Comparison of ENCODE assay signal across 16 cellular contexts in genomic region chr1:97379387-97380075, GRCh38.
A peak's percentile ranks its signal among the peaks of the same experiment; 100 is the strongest.
DNase-seq lines count a peak whose midpoint lies in the region; ATAC-seq, FAIRE-seq and TF ChIP-seq lines count a peak whose summit lies in the region.
"Had no signal": no experiment of that assay in that cellular context is flagged by ENCODE, and none has a peak within 500 bp of the region (broad histone marks: within the 10 kb centered on the region; RNA-seq: fewer than 3 reads in every experiment).

No MANE protein-coding gene starts in this region.

- H3K79me1 ChIP-seq in IMR-90 (ENCODE audit: low read depth in 1 of 2, low read length in 2 of 2) (0 out of 4 replicates have a peak, but pooled peaks cover 0 to 5% of the 10 kb centered on the region in 2 experiments), mesenchymal stem cell (replicated peaks; ENCODE audit: low read length, poor library complexity, severe bottlenecking) (no peaks in the 10 kb centered on the region)

- H4K8ac ChIP-seq in IMR-90 (ENCODE audit: low read depth in 2 of 2, low read length in 2 of 2) (no peak overlapping the region), mesenchymal stem cell (ENCODE audit: low read length) (no peak overlapping the region)

- H3K9ac ChIP-seq in IMR-90 (ENCODE audit: low read depth, low read length) (no peak overlapping the region), mesenchymal stem cell (ENCODE audit: low read length) (no peak overlapping the region)

- dilution Hi-C loops in IMR-90 (cut with HindIII; ENCODE audit: low sequenced_read_pairs, unreplicated experiment) = no loop called here

- no peaks in the 10 kb centered on the region for H3K9me3 ChIP-seq in IMR-90 (ENCODE audit: control insufficient read depth, insufficient read depth, low read length)
- no peaks in the 10 kb centered on the region for H3K9me3 ChIP-seq in mesenchymal stem cell (ENCODE audit: control insufficient read depth, low read length)
- H3K9me3 ChIP-seq: heart right ventricle, mucosa of descending colon had no signal

- H4K20me1 ChIP-seq in IMR-90 (ENCODE audit: insufficient read depth, low read length) = no peaks in the 10 kb centered on the region

- no peak for TF ChIP-seq RAD21 in IMR-90 (IDR thresholded peaks at IDR 0.05; ENCODE audit: low read length)

- H2AFZ ChIP-seq in IMR-90 (replicated peaks; ENCODE audit: low read length, poor library complexity) (no peak overlapping the region), mesenchymal stem cell (ENCODE audit: low read depth, low read length) (no peak overlapping the region)

- H2BK120ac ChIP-seq in IMR-90 (ENCODE audit: low read depth, low read length) = peak overlapping the region; percentile 45; the same call in 1 of the 2 replicates
- H2BK120ac ChIP-seq in mesenchymal stem cell (ENCODE audit: low read depth, low read length) = no peak overlapping the region

- peak overlapping the region; percentile 45 for H2AK5ac ChIP-seq in IMR-90 (ENCODE audit: low read depth, low read length)
- no peak overlapping the region for H2AK5ac ChIP-seq in mesenchymal stem cell (ENCODE audit: low read length, severe bottlenecking)

- no peaks in the 10 kb centered on the region for H3K36me3 ChIP-seq in BJ (ENCODE audit: control insufficient read depth, insufficient read depth, low read length)
- H3K36me3 ChIP-seq in IMR-90 (ENCODE audit: control insufficient read depth, insufficient read depth, low read length) = no peaks in the 10 kb centered on the region
- no peaks in the 10 kb centered on the region for H3K36me3 ChIP-seq in bronchial epithelial cell (ENCODE audit: control insufficient read depth, insufficient read depth, low read length)
- peaks cover 0 to 3% of the 10 kb centered on the region in 2 experiments for H3K36me3 ChIP-seq in mesenchymal stem cell (ENCODE audit: control insufficient read depth in 1 of 2, insufficient read depth in 2 of 2, low read depth in 1 of 2, low read length in 2 of 2)

- intact Hi-C loops in IMR-90 (cut with micrococcal nuclease) = loop anchor here (5.0 to 10.0 kb wide), 2 partner anchors 132 to 185 kb away; no protein-coding TSS in a partner anchor

- no peak overlapping the region for H4K91ac ChIP-seq in IMR-90 (ENCODE audit: insufficient read depth, low read depth, low read length)
- no peak overlapping the region for H4K91ac ChIP-seq in mesenchymal stem cell (ENCODE audit: low read length)

- H3K4me3 ChIP-seq in BJ (ENCODE audit: low read depth, low read length) (no peak overlapping the region), IMR-90 (ENCODE audit: insufficient read depth, low read depth, low read length) (no peak overlapping the region), bronchial epithelial cell (ENCODE audit: low read depth, low read length) (no peak overlapping the region), mesenchymal stem cell (ENCODE audit: insufficient read depth in 1 of 2, low read depth in 1 of 2, low read length in 2 of 2) (no peak overlapping the region)
- H3K4me3 ChIP-seq: heart right ventricle, mucosa of descending colon had no signal

- no peaks in the 10 kb centered on the region for H3K27me3 ChIP-seq in BJ (ENCODE audit: control insufficient read depth, insufficient read depth, low read length)
- no peaks in the 10 kb centered on the region for H3K27me3 ChIP-seq in IMR-90 (ENCODE audit: control insufficient read depth, insufficient read depth, low read length)
- no peaks in the 10 kb centered on the region for H3K27me3 ChIP-seq in bronchial epithelial cell (ENCODE audit: control insufficient read depth, insufficient read depth, low read length)
- H3K27me3 ChIP-seq in mesenchymal stem cell (ENCODE audit: control insufficient read depth in 1 of 2, insufficient read depth in 1 of 2, low read length in 2 of 2) = no peaks in the 10 kb centered on the region
- H3K27me3 ChIP-seq: heart right ventricle had no signal

- peaks cover 15% of the 10 kb centered on the region for H3K4me1 ChIP-seq in IMR-90 (ENCODE audit: control insufficient read depth, insufficient read depth, low read length)
- H3K4me1 ChIP-seq in mesenchymal stem cell (ENCODE audit: control insufficient read depth, insufficient read depth, low read depth, low read length) = peaks cover 5% of the 10 kb centered on the region

- CTCF ChIA-PET in BJ (lab: Yijun Ruan, JAX) = no interaction called here
- CTCF ChIA-PET in IMR-90 (lab: Yijun Ruan, JAX) = interaction anchor here (0.6 kb wide), 1 partner anchor 437 kb away, joined by 3 read pairs; no protein-coding TSS in a partner anchor

- POLR2A ChIA-PET in BJ (lab: Charles Lee) (no interaction called here), IMR-90 (lab: Charles Lee; ENCODE audit: unreplicated experiment) (no interaction called here)

- peaks cover 11% of the 10 kb centered on the region for H3K9me1 ChIP-seq in IMR-90 (ENCODE audit: insufficient read depth, low read length)

- H2BK5ac ChIP-seq in IMR-90 (ENCODE audit: low read depth, low read length, poor library complexity, severe bottlenecking) (peak overlapping the region; percentile 18), mesenchymal stem cell (ENCODE audit: low read depth, low read length, poor library complexity, severe bottlenecking) (no peak overlapping the region)

- no peak for FAIRE-seq in bronchial epithelial cell (lab: Jason Lieb, UNC)
- FAIRE-seq: endometrium had no signal

- H3K27ac ChIP-seq in IMR-90 (ENCODE audit: insufficient read depth, low read length) (no peak overlapping the region), mesenchymal stem cell (ENCODE audit: low read length, poor library complexity, severe bottlenecking) (no peak overlapping the region)
- H3K27ac ChIP-seq: heart right ventricle had no signal

- H4K5ac ChIP-seq in IMR-90 (ENCODE audit: low read depth, low read length) = no peak overlapping the region

- peak; percentile 27; the same call in 1 of the 2 replicates for ATAC-seq in IMR-90 (ENCODE audit: low read depth)
- ATAC-seq in HG02571 (IDR thresholded peaks at IDR 0.05; ENCODE audit: unreplicated experiment) = no peak
- ATAC-seq in HG03571 (IDR thresholded peaks at IDR 0.05; ENCODE audit: unreplicated experiment) = no peak
- no peak for ATAC-seq in GM21528 (IDR thresholded peaks at IDR 0.05; ENCODE audit: low FRiP score, unreplicated experiment)
- ATAC-seq: mucosa of descending colon; stimulated activated naive B cell treated with anti-CD40 and anti-IgM and Interleukin-4, amounts not matched to agents 10 μg/mL and 1 μg/mL and 100 μg/mL, for 72 hours; T-helper 17 cell had no signal

- 0 out of 2 replicates have a peak overlapping the region, but pooled peaks have one; percentile 40 for H3K18ac ChIP-seq in IMR-90 (ENCODE audit: low read depth, low read length)
- H3K18ac ChIP-seq in mesenchymal stem cell (ENCODE audit: low read depth in 1 of 2, low read length in 2 of 2) = no peak overlapping the region

- in situ Hi-C loops in IMR-90 (cut with MboI; ENCODE audit: low sequenced_read_pairs) = no loop called here

- no peak overlapping the region; the same call in 1 of the 2 replicates for H2BK20ac ChIP-seq in IMR-90 (ENCODE audit: low read depth, low read length)

- H3K4me2 ChIP-seq in IMR-90 (ENCODE audit: low read depth, low read length) (no peak overlapping the region), mesenchymal stem cell (ENCODE audit: low read length, poor library complexity, severe bottlenecking) (no peak overlapping the region)

- H2BK15ac ChIP-seq in IMR-90 (ENCODE audit: low read depth, low read length) (0 out of 3 replicates have a peak overlapping the region, but pooled peaks have one; percentile 3), mesenchymal stem cell (ENCODE audit: low read depth, poor library complexity, severe bottlenecking) (no peak overlapping the region)

- H3K56ac ChIP-seq in IMR-90 (ENCODE audit: extremely low read depth, insufficient read depth, low read length) = no peak overlapping the region

- DNase-seq in BJ (ENCODE audit: low read depth) (peak; percentile 41), IMR-90 (peak; percentile 86), bronchial epithelial cell (ENCODE audit: low read depth) (peak; percentile 42), mesenchymal stem cell (peak; percentile 44), hippocampal formation (lab: John Stamatoyannopoulos, UW) (no peak)
- DNase-seq: activated CD4-positive, CD25-positive, alpha-beta regulatory T cell treated with anti-CD3 and anti-CD28 coated beads, Interleukin-2, amount 50 U/mL, for 72 hours; activated naive CD4-positive, alpha-beta T cell treated with anti-CD3 and anti-CD28 coated beads for 36 hours; heart right ventricle; mucosa of descending colon; nucleus accumbens; stimulated activated naive B cell treated with anti-CD40 and anti-IgM and Interleukin-4, amounts not matched to agents 10 μg/mL and 1 μg/mL and 100 μg/mL, for 72 hours; T-helper 17 cell had no signal

- no peak overlapping the region for H2BK12ac ChIP-seq in mesenchymal stem cell (ENCODE audit: low read length in 2 of 2)

- peak overlapping the region; percentile 48 for H2AK9ac ChIP-seq in IMR-90 (replicated peaks; ENCODE audit: low read depth, low read length, poor library complexity)

- peak overlapping the region; percentile 45 for H3K4ac ChIP-seq in IMR-90 (ENCODE audit: low read depth, low read length)
- peak overlapping the region in 1 of 2 experiments; percentile 24 for H3K4ac ChIP-seq in mesenchymal stem cell (ENCODE audit: low read depth in 1 of 2, low read length in 2 of 2)

- BruUV-seq in IMR-90 (replicated peaks; lab: Mats Ljungman, UMichigan) = no TSS peak

- WGBS in IMR-90 (ENCODE audit: extremely low coverage in 2 of 2, insufficient read length in 1 of 2), 2 experiments = no CpG with 5 or more reads among the region's 4 CpGs
- 86% methylated on average over 4 of the region's 4 CpGs for WGBS in mesenchymal stem cell

- peak overlapping the region; percentile 72 for H3K14ac ChIP-seq in IMR-90 (replicated peaks; ENCODE audit: low read depth, low read length)
- no peak overlapping the region for H3K14ac ChIP-seq in mesenchymal stem cell (ENCODE audit: low read length in 2 of 2)

- TF ChIP-seq POLR2A in IMR-90 (IDR thresholded peaks at IDR 0.05; ENCODE audit: low read depth, low read length) = no peak

- H3K23ac ChIP-seq in IMR-90 (ENCODE audit: low read depth, low read length) = 0 out of 2 replicates have a peak overlapping the region, but pooled peaks have one; percentile 43
- no peak overlapping the region for H3K23ac ChIP-seq in mesenchymal stem cell (ENCODE audit: low read length in 2 of 2)

- TF ChIP-seq CTCF in BJ (IDR thresholded peaks at IDR 0.05; ENCODE audit: insufficient read depth, low read depth, low read length) (no peak), IMR-90 (conservative IDR thresholded peaks at IDR 0.05; ENCODE audit: low read depth, low read length) (no peak), bronchial epithelial cell (IDR thresholded peaks at IDR 0.05; ENCODE audit: insufficient read depth, low read length, severe bottlenecking) (no peak)

TF ChIP-seq in IMR-90, 13 proteins besides CTCF, POLR2A, EP300 and RAD21 (continues in another document):
- TF ChIP-seq MAFK (IDR thresholded peaks at IDR 0.05; ENCODE audit: low read depth, low read length) = no peak
- TF ChIP-seq NFE2L2 (IDR thresholded peaks at IDR 0.05; ENCODE audit: low read depth, low read length) = no peak; the same call in 1 of the 2 replicates
- peak; percentile 79 for TF ChIP-seq CEBPB (IDR thresholded peaks at IDR 0.05; ENCODE audit: low read depth, low read length)
- no peak for TF ChIP-seq CHD1 (IDR thresholded peaks at IDR 0.05; ENCODE audit: low read depth, low read length)

Comparison
In these comparisons a context has a peak if more than half of its experiments do, and no peak if none do; other contexts are left out.
1. DNase-seq: peak in BJ (single experiment), IMR-90 (single experiment), bronchial epithelial cell (single experiment) and mesenchymal stem cell (single experiment); none in hippocampal formation (0 of 2).